In the genomic region with DNA sequence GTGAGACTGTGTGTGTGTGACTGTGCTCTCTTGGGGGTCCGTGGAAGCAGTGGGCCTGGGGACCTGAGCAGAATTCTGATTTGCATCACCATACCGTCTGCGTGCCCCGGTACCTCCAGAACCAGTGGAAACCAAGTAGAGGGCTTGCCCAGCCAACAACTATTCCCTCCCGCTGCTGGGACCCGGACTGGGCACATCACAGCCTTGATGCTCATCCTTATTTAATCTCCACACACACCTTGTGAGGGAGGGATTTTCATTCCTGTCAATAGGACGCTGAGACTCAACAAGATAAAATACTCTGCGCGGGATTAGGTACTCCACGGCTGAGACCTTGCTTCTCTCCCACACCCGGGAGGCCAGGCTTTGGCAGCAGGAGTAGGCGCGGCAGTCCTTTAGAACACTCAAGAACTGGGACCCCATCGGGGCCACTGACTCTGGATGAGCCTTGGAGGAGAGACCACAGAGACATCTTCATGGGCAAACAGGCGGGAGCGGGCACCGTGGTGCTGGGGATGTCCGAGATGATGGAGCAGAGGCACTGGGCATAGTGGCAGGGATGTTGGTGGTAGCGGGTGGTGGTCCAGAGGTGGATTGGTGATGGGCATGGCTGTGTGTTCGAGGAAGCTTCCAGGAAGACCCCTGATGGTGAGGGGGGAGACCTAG, we compare ENCODE assay signal across 24 cellular contexts.
DNase-seq lines count a peak whose midpoint lies in the region; ATAC-seq, FAIRE-seq and TF ChIP-seq lines count a peak whose summit lies in the region.
"Had no signal": no experiment of that assay in that cellular context is flagged by ENCODE, and none has a peak within 500 bp of the region (broad histone marks: within the 10 kb centered on the region; RNA-seq: fewer than 3 reads in every experiment).

No MANE protein-coding gene starts in this region.

- no peak for ATAC-seq in right lobe of liver
- no peak for ATAC-seq in HepG2
- no peak for ATAC-seq in HG03135 (IDR thresholded peaks at IDR 0.05; ENCODE audit: unreplicated experiment)
- ATAC-seq: A549 had no signal

- no peak overlapping the region for H3K4ac ChIP-seq in mesenchymal stem cell (ENCODE audit: low read depth in 1 of 2, low read length in 2 of 2)

- H3K9ac ChIP-seq in HepG2 (ENCODE audit: insufficient read depth, low read depth, low read length) (no peak overlapping the region), mesenchymal stem cell (ENCODE audit: low read length) (peak overlapping the region; percentile 58)

- TF ChIP-seq RAD21 in HepG2 (CRISPR knock-in tag; IDR thresholded peaks at IDR 0.05), result no peak

- no peaks in the 10 kb centered on the region for H3K9me3 ChIP-seq in right lobe of liver
- H3K9me3 ChIP-seq in HepG2 (ENCODE audit: low read length), result no peaks in the 10 kb centered on the region
- no peaks in the 10 kb centered on the region for H3K9me3 ChIP-seq in esophagus muscularis mucosa
- no peaks in the 10 kb centered on the region for H3K9me3 ChIP-seq in mesenchymal stem cell (ENCODE audit: control insufficient read depth, low read length)
- H3K9me3 ChIP-seq in vagina, result no peaks in the 10 kb centered on the region
- H3K9me3 ChIP-seq: A549, HAP-1, Peyer's patch, SJSA1 had no signal

- no peak overlapping the region for H4K8ac ChIP-seq in mesenchymal stem cell (ENCODE audit: low read length)

- H3K14ac ChIP-seq in mesenchymal stem cell (ENCODE audit: low read length in 2 of 2), result peak overlapping the region in 1 of 2 experiments; percentile 35

- no peaks in the 10 kb centered on the region for H3K79me2 ChIP-seq in HepG2 (ENCODE audit: insufficient read depth, low read length)

- in situ Hi-C loops in HepG2 (cut with HindIII; ENCODE audit: extremely low pct_ligation_motif_present, low pct_unique_long_range_greater_than_20kb), result no loop called here

- H4K20me1 ChIP-seq in HepG2 (ENCODE audit: insufficient read depth, low read length), result no peaks in the 10 kb centered on the region

- POLR2A ChIA-PET in HepG2 (lab: Yijun Ruan, JAX), result no interaction called here

- no peaks in the 10 kb centered on the region for H3K79me1 ChIP-seq in mesenchymal stem cell (replicated peaks; ENCODE audit: low read length, poor library complexity, severe bottlenecking)

- no peak overlapping the region for H2BK120ac ChIP-seq in mesenchymal stem cell (ENCODE audit: low read depth, low read length)

- H3K18ac ChIP-seq in mesenchymal stem cell (ENCODE audit: low read depth in 1 of 2, low read length in 2 of 2), result no peak overlapping the region

- H2BK12ac ChIP-seq in mesenchymal stem cell (ENCODE audit: low read length in 2 of 2), result no peak overlapping the region

- no peak for FAIRE-seq in HepG2 (lab: Jason Lieb, UNC)
- FAIRE-seq: A549, D721Med, GM18507, GM19239 had no signal

- H2BK15ac ChIP-seq in mesenchymal stem cell (ENCODE audit: low read depth, poor library complexity, severe bottlenecking), result no peak overlapping the region

- no peak for TF ChIP-seq POLR2A in right lobe of liver (IDR thresholded peaks at IDR 0.05)
- TF ChIP-seq POLR2A in HepG2 (IDR thresholded peaks at IDR 0.05; ENCODE audit: insufficient read depth in 1 of 2, low read depth in 2 of 2, low read length in 2 of 2), result no peak
- TF ChIP-seq POLR2A in esophagus muscularis mucosa (IDR thresholded peaks at IDR 0.05; ENCODE audit: low read depth), result no peak
- no peak for TF ChIP-seq POLR2A in vagina (IDR thresholded peaks at IDR 0.05)

- H3K4me1 ChIP-seq in right lobe of liver, result no peaks in the 10 kb centered on the region
- no peaks in the 10 kb centered on the region for H3K4me1 ChIP-seq in HepG2 (ENCODE audit: insufficient read depth, low read length)
- H3K4me1 ChIP-seq in esophagus muscularis mucosa, result peaks cover 5 to 80% (median 71%) of the 10 kb centered on the region in 4 donors
- H3K4me1 ChIP-seq in mesenchymal stem cell (ENCODE audit: control insufficient read depth, insufficient read depth, low read depth, low read length), result peaks cover 22% of the 10 kb centered on the region
- H3K4me1 ChIP-seq in vagina, result peaks cover 52% of the 10 kb centered on the region
- H3K4me1 ChIP-seq: A549, HAP-1, Peyer's patch had no signal

- TF ChIP-seq CTCF in right lobe of liver (IDR thresholded peaks at IDR 0.05) (no peak), HepG2 (CRISPR knock-in tag; IDR thresholded peaks at IDR 0.05) (no peak), esophagus muscularis mucosa (IDR thresholded peaks at IDR 0.05) (no peak), vagina (IDR thresholded peaks at IDR 0.05) (no peak)

- no peak overlapping the region for H3K4me3 ChIP-seq in right lobe of liver
- H3K4me3 ChIP-seq in HepG2 (replicated peaks in 1 of 3; ENCODE audit: insufficient read depth in 1 of 3, low read depth in 2 of 3, low read length in 3 of 3), result no peak overlapping the region
- H3K4me3 ChIP-seq in esophagus muscularis mucosa, result no peak overlapping the region
- no peak overlapping the region for H3K4me3 ChIP-seq in mesenchymal stem cell (ENCODE audit: insufficient read depth in 1 of 2, low read depth in 1 of 2, low read length in 2 of 2)
- H3K4me3 ChIP-seq in vagina, result no peak overlapping the region
- H3K4me3 ChIP-seq: A549, HAP-1, Peyer's patch, SJSA1 had no signal

- WGBS in right lobe of liver (ENCODE audit: insufficient coverage, low coverage, low lambda C conversion rate, missing lambda C conversion rate), result 79% methylated on average over 4 of the region's 20 CpGs
- 54% methylated on average over 16 of the region's 20 CpGs for WGBS in HepG2 (ENCODE audit: low lambda C conversion rate)
- 81% methylated on average over 16 of the region's 20 CpGs for WGBS in esophagus muscularis mucosa
- WGBS in mesenchymal stem cell, result 93% methylated on average over 20 of the region's 20 CpGs

- H3K27me3 ChIP-seq in right lobe of liver, result no peaks in the 10 kb centered on the region
- peaks cover 5 to 68% of the 10 kb centered on the region in 2 experiments; a peak in 4 of 5 replicates for H3K27me3 ChIP-seq in HepG2 (ENCODE audit: control insufficient read depth in 1 of 2, insufficient read depth in 2 of 2, low read length in 2 of 2)
- H3K27me3 ChIP-seq in esophagus muscularis mucosa, result no peaks in the 10 kb centered on the region
- H3K27me3 ChIP-seq in mesenchymal stem cell (ENCODE audit: control insufficient read depth in 1 of 2, insufficient read depth in 1 of 2, low read length in 2 of 2), result peaks cover 8 to 26% of the 10 kb centered on the region in 2 experiments
- no peaks in the 10 kb centered on the region for H3K27me3 ChIP-seq in vagina
- H3K27me3 ChIP-seq: Peyer's patch, SJSA1 had no signal

- no TSS peak for BruUV-seq in HepG2 (replicated peaks; lab: Mats Ljungman, UMichigan)

- CTCF ChIA-PET in HepG2 (lab: Yijun Ruan, JAX; ENCODE audit: low intra/inter-chr PET ratio, low total read pairs), result no interaction called here

- intact Hi-C loops in right lobe of liver (cut with DNase I) (no loop called here), HepG2 (cut with micrococcal nuclease; ENCODE audit: unreplicated experiment) (no loop called here), esophagus muscularis mucosa (cut with DNase I) (no loop called here), vagina (cut with DNase I) (no loop called here)

- H3K23ac ChIP-seq in mesenchymal stem cell (ENCODE audit: low read length in 2 of 2), result no peak overlapping the region

- no peak overlapping the region for H2AK5ac ChIP-seq in mesenchymal stem cell (ENCODE audit: low read length, severe bottlenecking)

- H4K91ac ChIP-seq in mesenchymal stem cell (ENCODE audit: low read length), result no peak overlapping the region

- no peak for TF ChIP-seq EP300 in HepG2 (IDR thresholded peaks at IDR 0.05; ENCODE audit: low read depth in 2 of 2, low read length in 2 of 2)
- no peak for TF ChIP-seq EP300 in HepG2 (CRISPR knock-in tag; IDR thresholded peaks at IDR 0.05; ENCODE audit: borderline replicate concordance)
- TF ChIP-seq EP300 in esophagus muscularis mucosa (IDR thresholded peaks at IDR 0.05), result no peak

- H3K27ac ChIP-seq in right lobe of liver, result no peak overlapping the region
- H3K27ac ChIP-seq in HepG2 (ENCODE audit: extremely low read length, insufficient read depth, low read length), result no peak overlapping the region
- H3K27ac ChIP-seq in esophagus muscularis mucosa (replicated peaks in 1 of 4), result peak overlapping the region; percentile 44 to 85 (median 73)
- no peak overlapping the region for H3K27ac ChIP-seq in mesenchymal stem cell (ENCODE audit: low read length, poor library complexity, severe bottlenecking)
- peak overlapping the region; percentile 79 for H3K27ac ChIP-seq in vagina
- H3K27ac ChIP-seq: A549 had no signal

- no peak overlapping the region for H2BK5ac ChIP-seq in mesenchymal stem cell (ENCODE audit: low read depth, low read length, poor library complexity, severe bottlenecking)

- H3K36me3 ChIP-seq in right lobe of liver (no peaks in the 10 kb centered on the region), HepG2 (replicated peaks in 1 of 2; ENCODE audit: control insufficient read depth in 1 of 2, insufficient read depth in 2 of 2, low read length in 2 of 2) (no peaks in the 10 kb centered on the region), esophagus muscularis mucosa (peaks cover 0 to 4% (median 0%) of the 10 kb centered on the region in 4 donors), mesenchymal stem cell (ENCODE audit: control insufficient read depth in 1 of 2, insufficient read depth in 2 of 2, low read depth in 1 of 2, low read length in 2 of 2) (no peaks in the 10 kb centered on the region), vagina (no peaks in the 10 kb centered on the region)
- H3K36me3 ChIP-seq: HAP-1, Peyer's patch, SJSA1 had no signal

- H2AFZ ChIP-seq in HepG2 (ENCODE audit: low read length) (no peak overlapping the region), mesenchymal stem cell (ENCODE audit: low read depth, low read length) (no peak overlapping the region)

- DNase-seq in right lobe of liver (peak in 2 of 3 donors; percentile 10 to 44), HepG2 (ENCODE audit: low spot score) (no peak), esophagus muscularis mucosa (ENCODE audit: extremely low spot score) (no peak), mesenchymal stem cell (no peak), vagina (ENCODE audit: extremely low spot score in 2 of 2) (no peak), SHP77 treated with DMSO at 0.1 percent for 48 hours (lab: John Stamatoyannopoulos, UW) (no peak)
- DNase-seq in activated CD4-positive, CD25-positive, alpha-beta regulatory T cell (lab: John Stamatoyannopoulos, UW), result no peak
- DNase-seq: DMS53, GDM1, KG1, NCI-H1092, NCI-H146, NCI-H2029, NCI-H345, NCI-H524, NCI-H82, Peyer's patch had no signal

- H3K4me2 ChIP-seq in HepG2 (ENCODE audit: low read depth, low read length) (no peak overlapping the region), mesenchymal stem cell (ENCODE audit: low read length, poor library complexity, severe bottlenecking) (no peak overlapping the region)
- H3K4me2 ChIP-seq: A549 had no signal

TF ChIP-seq in HepG2, 621 proteins besides CTCF, POLR2A, EP300 and RAD21:
- no peak for TF ChIP-seq FOXJ3 (CRISPR knock-in tag; IDR thresholded peaks at IDR 0.05; ENCODE audit: borderline replicate concordance)

Comparison
In these comparisons a context has a peak if more than half of its experiments do, and no peak if none do; other contexts are left out.
1. DNase-seq: peak in right lobe of liver (2 of 3); none in HepG2 (single experiment), esophagus muscularis mucosa (single experiment), mesenchymal stem cell (single experiment), vagina (0 of 2), activated CD4-positive, CD25-positive, alpha-beta regulatory T cell (0 of 4) and SHP77 treated with DMSO at 0.1 percent for 48 hours (single experiment).
2. H3K27ac ChIP-seq: peak in esophagus muscularis mucosa (4 of 4) and vagina (single experiment); none in right lobe of liver (0 of 3), HepG2 (single experiment) and mesenchymal stem cell (single experiment).